Comparison of ENCODE assay signal across 2 cellular contexts in genomic region chr2:127784965-127785518, GRCh38.
TF ChIP-seq lines count a peak whose summit lies in the region.

No MANE protein-coding gene starts in this region.

TF ChIP-seq in GM12891, 5 proteins besides CTCF, POLR2A, EP300 and RAD21:
- TF ChIP-seq POU2F2 (IDR thresholded peaks at IDR 0.05; ENCODE audit: low read depth, low read length) = no peak
- TF ChIP-seq POLR2AphosphoS5 (IDR thresholded peaks at IDR 0.05; ENCODE audit: low read depth, low read length) = no peak
- TF ChIP-seq PAX5 (IDR thresholded peaks at IDR 0.05; ENCODE audit: insufficient read depth, low read length, severe bottlenecking) = no peak
- no peak for TF ChIP-seq TAF1 (IDR thresholded peaks at IDR 0.05; ENCODE audit: low read depth, low read length)
- no peak for TF ChIP-seq SPI1 (IDR thresholded peaks at IDR 0.05; ENCODE audit: low read depth, low read length)

TF ChIP-seq in K562, 482 proteins besides CTCF, POLR2A, EP300 and RAD21:
- TF ChIP-seq THAP12 (CRISPR knock-in tag; IDR thresholded peaks at IDR 0.05) (no peak), REST (CRISPR knock-in tag; IDR thresholded peaks at IDR 0.05; ENCODE audit: low read depth) (no peak), TFE3 (CRISPR knock-in tag; IDR thresholded peaks at IDR 0.05) (no peak), ZNF134 (CRISPR knock-in tag; conservative IDR thresholded peaks at IDR 0.05) (no peak), NBN (IDR thresholded peaks at IDR 0.05; ENCODE audit: low read depth) (no peak), CCNT2 (IDR thresholded peaks at IDR 0.05; ENCODE audit: borderline replicate concordance, extremely low read depth, insufficient read length, low read depth, low read length) (no peak), CUX1 (CRISPR knock-in tag; IDR thresholded peaks at IDR 0.05) (no peak), FOXA1 (IDR thresholded peaks at IDR 0.05; ENCODE audit: borderline replicate concordance) (no peak), DLX4 (CRISPR knock-in tag; IDR thresholded peaks at IDR 0.05) (no peak), ETS1 (conservative IDR thresholded peaks at IDR 0.05; ENCODE audit: control insufficient read depth, low read depth, low read length) (no peak), VEZF1 (CRISPR knock-in tag; IDR thresholded peaks at IDR 0.05) (no peak), ZFX (CRISPR knock-in tag; IDR thresholded peaks at IDR 0.05) (no peak), RFX5 (IDR thresholded peaks at IDR 0.05; ENCODE audit: low read depth, low read length) (no peak), PTRF (tag; IDR thresholded peaks at IDR 0.05) (no peak), ZKSCAN3 (CRISPR knock-in tag; IDR thresholded peaks at IDR 0.05) (no peak), MGA (IDR thresholded peaks at IDR 0.05) (no peak), ZNF766 (CRISPR knock-in tag; conservative IDR thresholded peaks at IDR 0.05) (no peak), POLR2AphosphoS2 (IDR thresholded peaks at IDR 0.05; ENCODE audit: low read length) (no peak)
